ENCODE assay signal across 31 cellular contexts in genomic region chr7:116696707-116697106, GRCh38. TPM values are rescaled to one million over a fixed set of nuclear protein-coding genes. Genes with fewer than 3 reads are reported as not detected.
"Had no signal": no experiment of that assay in that cellular context is flagged by ENCODE, and none has a peak within 500 bp of the region (broad histone marks: within the 10 kb centered on the region; RNA-seq: fewer than 3 reads in every experiment).

No MANE protein-coding gene starts in this region.

- H3K27ac Mint-ChIP-seq: activated CD4-positive, alpha-beta memory T cell treated with anti-CD3 and anti-CD28 coated beads for 36 hours; activated CD4-positive, alpha-beta T cell treated with anti-CD3 and anti-CD28 coated beads for 36 hours; activated CD4-positive, alpha-beta T cell treated with anti-CD3 and anti-CD28 coated beads, Interleukin-2, amount 10 ng/mL, durations not matched to agents 24 days and 14 days; activated CD8-positive, alpha-beta memory T cell treated with anti-CD3 and anti-CD28 coated beads, Interleukin-2, amount 10 ng/mL, durations not matched to agents 7 days and 5 days; activated CD8-positive, alpha-beta T cell treated with anti-CD3 and anti-CD28 coated beads, Interleukin-2, amount 10 ng/mL, durations not matched to agents 7 days and 5 days; activated naive CD4-positive, alpha-beta T cell treated with anti-CD3 and anti-CD28 coated beads for 36 hours; activated naive CD4-positive, alpha-beta T cell treated with anti-CD3 and anti-CD28 coated beads, Interleukin-2, amount 50 U/mL, for 24 hours; activated naive CD8-positive, alpha-beta T cell treated with anti-CD3 and anti-CD28 coated beads for 36 hours; activated naive CD8-positive, alpha-beta T cell treated with anti-CD3 and anti-CD28 coated beads, Interleukin-2, amount 50 U/mL, for 24 hours; activated T-helper 1 cell treated with anti-CD3 and anti-CD28 coated beads, Interleukin-12 subunit alpha, Interleukin-12 subunit beta, Interleukin-2, Interleukin-4 antibody, amounts not matched to agents 30 ng/mL and 10 ng/mL and 1 ng/mL, durations not matched to agents 14 hours and 24 hours and 36 hours; activated T-helper 2 cell treated with anti-CD3 and anti-CD28 coated beads, Interferon-gamma antibody, Interleukin-2, Interleukin-4, amounts not matched to agents 10 μg/mL and 5 μg/mL and 100 μg/mL, durations not matched to agents 14 hours and 24 hours and 36 hours; effector memory CD8-positive, alpha-beta T cell had no signal

- H3K36me3 Mint-ChIP-seq: activated CD4-positive, alpha-beta memory T cell treated with anti-CD3 and anti-CD28 coated beads for 36 hours; activated CD8-positive, alpha-beta memory T cell treated with anti-CD3 and anti-CD28 coated beads, Interleukin-2, amount 10 ng/mL, durations not matched to agents 7 days and 5 days; activated naive CD4-positive, alpha-beta T cell treated with anti-CD3 and anti-CD28 coated beads, Interleukin-2, amount 50 U/mL, for 24 hours; activated naive CD8-positive, alpha-beta T cell treated with anti-CD3 and anti-CD28 coated beads for 36 hours had no signal

- H3K4me1 ChIP-seq: adrenal gland, body of pancreas, gastroesophageal sphincter had no signal

- H3K4me1 Mint-ChIP-seq: activated CD4-positive, alpha-beta T cell treated with anti-CD3 and anti-CD28 coated beads, Interleukin-2, amount 10 ng/mL, durations not matched to agents 24 days and 14 days; activated CD8-positive, alpha-beta memory T cell treated with anti-CD3 and anti-CD28 coated beads, Interleukin-2, amount 10 ng/mL, durations not matched to agents 7 days and 5 days; activated naive CD4-positive, alpha-beta T cell treated with anti-CD3 and anti-CD28 coated beads, Interleukin-2, amount 50 U/mL, for 24 hours; activated naive CD8-positive, alpha-beta T cell treated with anti-CD3 and anti-CD28 coated beads, Interleukin-2, amount 50 U/mL, for 24 hours had no signal

- H3K27ac ChIP-seq: adrenal gland, body of pancreas, esophagus muscularis mucosa, foreskin keratinocyte, gastroesophageal sphincter had no signal

- DNase-seq: activated CD4-positive, alpha-beta memory T cell treated with anti-CD3 and anti-CD28 coated beads for 36 hours; activated CD4-positive, alpha-beta T cell treated with anti-CD3 and anti-CD28 coated beads for 36 hours; activated CD4-positive, alpha-beta T cell treated with anti-CD3 and anti-CD28 coated beads, Interleukin-2, amount 10 ng/mL, durations not matched to agents 24 days and 14 days; activated CD4-positive, CD25-positive, alpha-beta regulatory T cell; activated CD4-positive, CD25-positive, alpha-beta regulatory T cell treated with anti-CD3 and anti-CD28 coated beads, Interleukin-2, amount 50 U/mL, for 72 hours; activated CD8-positive, alpha-beta memory T cell treated with anti-CD3 and anti-CD28 coated beads, Interleukin-2, amount 10 ng/mL, durations not matched to agents 7 days and 5 days; activated CD8-positive, alpha-beta memory T cell treated with anti-CD3 and anti-CD28 coated beads, Interleukin-2, amount 50 U/mL, for 4 hours; activated CD8-positive, alpha-beta T cell treated with anti-CD3 and anti-CD28 coated beads, Interleukin-2, amount 10 ng/mL, durations not matched to agents 7 days and 5 days; activated effector memory CD4-positive, alpha-beta T cell treated with anti-CD3 and anti-CD28 coated beads, Interleukin-2, amount 50 U/mL, for 16 hours; activated naive CD4-positive, alpha-beta T cell treated with anti-CD3 and anti-CD28 coated beads for 36 hours; activated naive CD8-positive, alpha-beta T cell treated with anti-CD3 and anti-CD28 coated beads for 36 hours; activated naive CD8-positive, alpha-beta T cell treated with anti-CD3 and anti-CD28 coated beads, Interleukin-2, amount 50 U/mL, for 24 hours; activated T-cell treated with anti-CD3 and anti-CD28 coated beads, Interleukin-2, amount 50 U/mL, for 1 hour; activated T-cell treated with anti-CD3 and anti-CD28 coated beads, Interleukin-2, amount 50 U/mL, for 48 hours; adrenal gland; amygdala; aorta; body of pancreas; caudate nucleus; cortex of kidney; dermis blood vessel endothelial cell; effector CD4-positive, alpha-beta T cell; effector memory CD8-positive, alpha-beta T cell; erythroblast; foreskin keratinocyte; T-helper 2 cell had no signal

- H3K36me3 ChIP-seq: adrenal gland, esophagus muscularis mucosa, gastroesophageal sphincter had no signal

- H3K9me3 Mint-ChIP-seq: activated CD4-positive, alpha-beta memory T cell treated with anti-CD3 and anti-CD28 coated beads for 36 hours; activated CD4-positive, alpha-beta T cell treated with anti-CD3 and anti-CD28 coated beads, Interleukin-2, amount 10 ng/mL, durations not matched to agents 24 days and 14 days; activated naive CD4-positive, alpha-beta T cell treated with anti-CD3 and anti-CD28 coated beads for 36 hours; activated naive CD4-positive, alpha-beta T cell treated with anti-CD3 and anti-CD28 coated beads, Interleukin-2, amount 50 U/mL, for 24 hours; activated naive CD8-positive, alpha-beta T cell treated with anti-CD3 and anti-CD28 coated beads for 36 hours; activated naive CD8-positive, alpha-beta T cell treated with anti-CD3 and anti-CD28 coated beads, Interleukin-2, amount 50 U/mL, for 24 hours; activated T-helper 1 cell treated with anti-CD3 and anti-CD28 coated beads, Interleukin-12 subunit alpha, Interleukin-12 subunit beta, Interleukin-2, Interleukin-4 antibody, amounts not matched to agents 30 ng/mL and 10 ng/mL and 1 ng/mL, durations not matched to agents 14 hours and 24 hours and 36 hours; activated T-helper 2 cell treated with anti-CD3 and anti-CD28 coated beads, Interferon-gamma antibody, Interleukin-2, Interleukin-4, amounts not matched to agents 10 μg/mL and 5 μg/mL and 100 μg/mL, durations not matched to agents 14 hours and 24 hours and 36 hours; effector memory CD8-positive, alpha-beta T cell had no signal

- H3K4me3 ChIP-seq: adrenal gland, body of pancreas, esophagus muscularis mucosa, gastroesophageal sphincter had no signal

- H3K4me3 Mint-ChIP-seq: activated CD4-positive, alpha-beta memory T cell treated with anti-CD3 and anti-CD28 coated beads for 36 hours; activated CD4-positive, alpha-beta T cell treated with anti-CD3 and anti-CD28 coated beads for 36 hours; activated CD4-positive, alpha-beta T cell treated with anti-CD3 and anti-CD28 coated beads, Interleukin-2, amount 10 ng/mL, durations not matched to agents 24 days and 14 days; activated CD8-positive, alpha-beta memory T cell treated with anti-CD3 and anti-CD28 coated beads, Interleukin-2, amount 10 ng/mL, durations not matched to agents 7 days and 5 days; activated CD8-positive, alpha-beta T cell treated with anti-CD3 and anti-CD28 coated beads, Interleukin-2, amount 10 ng/mL, durations not matched to agents 7 days and 5 days; activated naive CD4-positive, alpha-beta T cell treated with anti-CD3 and anti-CD28 coated beads for 36 hours; activated naive CD4-positive, alpha-beta T cell treated with anti-CD3 and anti-CD28 coated beads, Interleukin-2, amount 50 U/mL, for 24 hours; activated naive CD8-positive, alpha-beta T cell treated with anti-CD3 and anti-CD28 coated beads for 36 hours; activated naive CD8-positive, alpha-beta T cell treated with anti-CD3 and anti-CD28 coated beads, Interleukin-2, amount 50 U/mL, for 24 hours; activated T-helper 1 cell treated with anti-CD3 and anti-CD28 coated beads, Interleukin-12 subunit alpha, Interleukin-12 subunit beta, Interleukin-2, Interleukin-4 antibody, amounts not matched to agents 30 ng/mL and 10 ng/mL and 1 ng/mL, durations not matched to agents 14 hours and 24 hours and 36 hours; effector memory CD8-positive, alpha-beta T cell had no signal

- H3K27me3 ChIP-seq: body of pancreas, esophagus muscularis mucosa, foreskin keratinocyte, gastroesophageal sphincter had no signal

- H3K9me3 ChIP-seq: adrenal gland, body of pancreas, esophagus muscularis mucosa, gastroesophageal sphincter had no signal

- ATAC-seq: activated CD4-positive, alpha-beta T cell treated with anti-CD3 and anti-CD28 coated beads for 36 hours; activated CD8-positive, alpha-beta memory T cell treated with anti-CD3 and anti-CD28 coated beads, Interleukin-2, amount 10 ng/mL, durations not matched to agents 7 days and 5 days; activated CD8-positive, alpha-beta T cell treated with anti-CD3 and anti-CD28 coated beads, Interleukin-2, amount 10 ng/mL, durations not matched to agents 7 days and 5 days; activated naive CD8-positive, alpha-beta T cell treated with anti-CD3 and anti-CD28 coated beads, Interleukin-2, amount 50 U/mL, for 24 hours; body of pancreas; effector memory CD8-positive, alpha-beta T cell; foreskin keratinocyte; gastroesophageal sphincter had no signal

RNA-seq across cellular contexts. Expression of gene MET, which starts 24.7 kb away (rescaled TPM):
- total RNA-seq: activated CD8-positive, alpha-beta T cell treated with anti-CD3 and anti-CD28 coated beads, Interleukin-2, amount 10 ng/mL, durations not matched to agents 7 days and 5 days had no signal
